In the genomic region with DNA sequence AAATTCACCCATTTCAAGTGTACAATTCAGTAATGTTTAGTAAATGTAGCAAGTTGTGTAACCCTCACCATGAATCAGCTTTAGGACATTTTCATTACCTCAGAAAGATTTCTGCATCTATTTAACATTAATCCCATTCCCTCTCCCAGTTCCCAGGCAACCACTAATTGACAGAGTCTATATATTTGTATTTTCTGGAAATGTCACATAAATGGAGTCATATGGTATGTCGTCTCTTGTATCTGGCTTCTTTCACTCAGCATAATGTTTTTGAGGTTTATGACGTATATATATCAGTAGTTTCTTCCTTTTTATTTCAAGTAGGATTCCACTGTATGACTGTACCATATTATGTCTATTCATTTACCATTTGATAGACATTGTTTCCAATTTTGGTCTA, we compare ENCODE assay signal across 28 cellular contexts.
DNase-seq lines count a peak whose midpoint lies in the region; ATAC-seq, FAIRE-seq and TF ChIP-seq lines count a peak whose summit lies in the region.
"Had no signal": no experiment of that assay in that cellular context is flagged by ENCODE, and none has a peak within 500 bp of the region (broad histone marks: within the 10 kb centered on the region; RNA-seq: fewer than 3 reads in every experiment).

No MANE protein-coding gene starts in this region.

- H3K27me3 Mint-ChIP-seq in HFFc6 (ENCODE audit: insufficient read depth), result no peaks in the 10 kb centered on the region

- H3K4me3 ChIP-seq in fibroblast of mammary gland (ENCODE audit: control insufficient read depth, low read depth, low read length), result no peak overlapping the region
- H3K4me3 ChIP-seq: adrenal gland, coronary artery, lung, ovary, upper lobe of left lung had no signal

- H3K4me1 Mint-ChIP-seq in HFFc6 (ENCODE audit: low read depth), result peaks cover 52% of the 10 kb centered on the region
- H3K4me1 Mint-ChIP-seq: CD4-positive, CD25-positive, alpha-beta regulatory T cell; nephron progenitor cell had no signal

- DNase-seq in HFFc6, result no peak
- peak; percentile 76 for DNase-seq in amniotic epithelial cell (ENCODE audit: low read depth)
- peak; percentile 66 for DNase-seq in fibroblast of mammary gland (ENCODE audit: low read depth)
- DNase-seq in urothelium cell line (ENCODE audit: low spot score), result no peak
- no peak for DNase-seq in cerebellar cortex (ENCODE audit: low spot score)
- DNase-seq: activated CD4-positive, alpha-beta T cell treated with anti-CD3 and anti-CD28 coated beads for 4 hours; activated T-cell treated with anti-CD3 and anti-CD28 coated beads for 4 hours; adrenal gland; CD4-positive, CD25-positive, alpha-beta regulatory T cell; head of caudate nucleus; kidney; NCI-H1092 treated with DMSO at 0.1 percent for 48 hours; NCI-H187; NCI-H524 treated with DMSO at 0.1 percent for 48 hours; nephron progenitor cell; NK-92 treated with Interleukin-12 subunit alpha and Interleukin-12 subunit beta, amount 100 ng/mL, for 24 hours; ovary; PC-3; stimulated activated CD4-positive, alpha-beta T cell treated with anti-CD3 and anti-CD28 coated beads, Interleukin-2, amount 100 ng/mL, for 48 hours; upper lobe of left lung had no signal

- peaks cover 36% of the 10 kb centered on the region for H3K36me3 Mint-ChIP-seq in HFFc6 (ENCODE audit: low read depth)

- peak; percentile 13 for FAIRE-seq in urothelium cell line (lab: Jason Lieb, UNC)
- FAIRE-seq: bronchial epithelial cell, D721Med, GM12891 had no signal

- TF ChIP-seq CTCF in HFFc6 (IDR thresholded peaks at IDR 0.05) (no peak), fibroblast of mammary gland (conservative IDR thresholded peaks at IDR 0.05; ENCODE audit: control insufficient read depth, insufficient read depth, low read depth, low read length) (no peak)

- peak overlapping the region; percentile 57 for H3K27ac Mint-ChIP-seq in HFFc6
- H3K27ac Mint-ChIP-seq: CD4-positive, CD25-positive, alpha-beta regulatory T cell; nephron progenitor cell; T-helper 2 cell treated with Interferon-gamma antibody and Interleukin-4, amounts not matched to agents 5 μg/mL and 100 μg/mL, for 36 hours had no signal

- no peak for ATAC-seq in GM18867 (IDR thresholded peaks at IDR 0.05; ENCODE audit: unreplicated experiment)
- no peak for ATAC-seq in HG03457 (IDR thresholded peaks at IDR 0.05; ENCODE audit: unreplicated experiment)
- ATAC-seq: PC-3 had no signal

- no peak overlapping the region for H3K4me3 Mint-ChIP-seq in HFFc6
- H3K4me3 Mint-ChIP-seq: CD4-positive, CD25-positive, alpha-beta regulatory T cell; nephron progenitor cell; T-helper 2 cell treated with Interferon-gamma antibody and Interleukin-4, amounts not matched to agents 5 μg/mL and 100 μg/mL, for 36 hours had no signal

- peaks cover 13% of the 10 kb centered on the region for H3K9me3 Mint-ChIP-seq in HFFc6
- H3K9me3 Mint-ChIP-seq: T-helper 2 cell treated with Interferon-gamma antibody and Interleukin-4, amounts not matched to agents 5 μg/mL and 100 μg/mL, for 36 hours had no signal

Comparison
In these comparisons a context has a peak if more than half of its experiments do, and no peak if none do; other contexts are left out.
1. DNase-seq: peak in amniotic epithelial cell (single experiment) and fibroblast of mammary gland (single experiment); none in HFFc6 (single experiment), urothelium cell line (single experiment) and cerebellar cortex (single experiment).